In the genomic region with DNA sequence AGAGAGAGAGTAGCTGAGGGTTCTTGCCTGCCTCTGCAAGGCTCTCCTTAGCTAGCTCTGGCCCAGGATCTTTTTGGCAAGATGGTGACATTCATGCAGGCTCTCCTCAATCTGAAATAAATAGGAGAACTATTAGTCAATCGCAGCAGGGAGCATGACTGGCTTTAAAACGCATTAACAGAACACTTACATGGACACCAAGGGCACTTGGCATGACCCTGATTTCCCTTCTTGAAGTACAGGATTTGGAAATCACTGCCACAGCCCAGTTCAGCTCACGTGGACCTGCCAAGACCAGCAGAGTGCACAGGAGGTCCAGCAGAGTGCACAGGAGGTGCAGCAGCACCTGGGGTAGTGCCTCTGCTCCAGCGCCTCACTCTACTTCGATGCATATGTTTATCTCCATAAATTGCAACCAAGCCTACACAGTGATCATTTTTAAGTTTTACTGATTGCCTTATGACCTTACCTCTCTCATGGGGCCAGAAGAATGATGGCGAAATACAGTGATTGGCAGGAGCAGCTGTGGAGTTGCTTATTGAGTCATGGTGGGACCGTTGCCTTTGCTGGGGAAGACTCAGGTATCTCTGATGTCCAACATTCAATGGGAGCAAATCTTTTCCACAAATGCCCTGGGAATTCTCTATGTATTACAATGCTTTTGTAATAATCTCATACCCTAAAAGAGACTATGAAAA, we compare ENCODE assay signal across 19 cellular contexts.
A peak's percentile ranks its signal among the peaks of the same experiment; 100 is the strongest.
DNase-seq lines count a peak whose midpoint lies in the region; ATAC-seq and TF ChIP-seq lines count a peak whose summit lies in the region.
"Had no signal": no experiment of that assay in that cellular context is flagged by ENCODE, and none has a peak within 500 bp of the region (broad histone marks: within the 10 kb centered on the region; RNA-seq: fewer than 3 reads in every experiment).

No MANE protein-coding gene starts in this region.

- H3K4me1 ChIP-seq in lung (ENCODE audit: control insufficient read depth in 2 of 2, insufficient read depth in 2 of 2, low read length in 2 of 2) (peaks cover 0 to 2% of the 10 kb centered on the region in 2 donors), subcutaneous abdominal adipose tissue (ENCODE audit: control insufficient read depth in 5 of 5, insufficient read depth in 5 of 5, low read length in 5 of 5) (peaks cover 0 to 20% (median 10%) of the 10 kb centered on the region in 5 donors)
- H3K4me1 ChIP-seq: neural progenitor cell had no signal

- no peaks in the 10 kb centered on the region for H3K4me1 Mint-ChIP-seq in effector memory CD8-positive, alpha-beta T cell (ENCODE audit: low read depth in 2 of 2)
- H3K4me1 Mint-ChIP-seq in endothelial cell (ENCODE audit: unreplicated experiment): no peaks in the 10 kb centered on the region
- H3K4me1 Mint-ChIP-seq: activated CD4-positive, alpha-beta T cell treated with anti-CD3 and anti-CD28 coated beads, Interleukin-2, amount 10 ng/mL, durations not matched to agents 24 days and 14 days; neural progenitor cell; T-cell had no signal

- H3K36me3 Mint-ChIP-seq in effector memory CD8-positive, alpha-beta T cell (ENCODE audit: insufficient read depth): no peaks in the 10 kb centered on the region
- no peaks in the 10 kb centered on the region for H3K36me3 Mint-ChIP-seq in endothelial cell (ENCODE audit: low read depth, unreplicated experiment)
- H3K36me3 Mint-ChIP-seq: CD8-positive, alpha-beta T cell; neural progenitor cell; T-cell had no signal

- no peak overlapping the region for H3K4me3 Mint-ChIP-seq in effector memory CD8-positive, alpha-beta T cell
- H3K4me3 Mint-ChIP-seq in endothelial cell (ENCODE audit: unreplicated experiment): no peak overlapping the region
- H3K4me3 Mint-ChIP-seq: activated CD4-positive, alpha-beta T cell treated with anti-CD3 and anti-CD28 coated beads, Interleukin-2, amount 10 ng/mL, durations not matched to agents 24 days and 14 days; CD8-positive, alpha-beta T cell; neural progenitor cell; T-cell had no signal

- no peak overlapping the region for H3K27ac Mint-ChIP-seq in effector memory CD8-positive, alpha-beta T cell
- no peak overlapping the region for H3K27ac Mint-ChIP-seq in endothelial cell (ENCODE audit: unreplicated experiment)
- H3K27ac Mint-ChIP-seq: activated CD4-positive, alpha-beta T cell treated with anti-CD3 and anti-CD28 coated beads, Interleukin-2, amount 10 ng/mL, durations not matched to agents 24 days and 14 days; CD8-positive, alpha-beta T cell; neural progenitor cell; T-cell had no signal

- peaks cover 0 to 3% of the 10 kb centered on the region in 2 donors for H3K36me3 ChIP-seq in lung (ENCODE audit: control insufficient read depth in 2 of 2, insufficient read depth in 2 of 2, low read length in 2 of 2)
- H3K36me3 ChIP-seq in subcutaneous abdominal adipose tissue (ENCODE audit: control insufficient read depth in 5 of 5, insufficient read depth in 5 of 5, low read length in 5 of 5): no peaks in the 10 kb centered on the region
- H3K36me3 ChIP-seq: neural progenitor cell had no signal

- ATAC-seq in lung (ENCODE audit: insufficient read depth, low FRiP score): peak; percentile 27
- ATAC-seq in effector memory CD8-positive, alpha-beta T cell (replicated peaks): no peak
- ATAC-seq: CD8-positive, alpha-beta T cell; K562; T-cell had no signal

- H3K9me3 Mint-ChIP-seq in effector memory CD8-positive, alpha-beta T cell: peaks cover 0 to 2% of the 10 kb centered on the region in 2 donors
- H3K9me3 Mint-ChIP-seq in endothelial cell (ENCODE audit: unreplicated experiment): no peaks in the 10 kb centered on the region
- H3K9me3 Mint-ChIP-seq: activated CD4-positive, alpha-beta T cell treated with anti-CD3 and anti-CD28 coated beads, Interleukin-2, amount 10 ng/mL, durations not matched to agents 24 days and 14 days; CD8-positive, alpha-beta T cell; neural progenitor cell; T-cell had no signal

- H3K27me3 Mint-ChIP-seq in effector memory CD8-positive, alpha-beta T cell: peaks cover 12 to 15% of the 10 kb centered on the region in 2 donors
- H3K27me3 Mint-ChIP-seq in endothelial cell (ENCODE audit: unreplicated experiment): no peaks in the 10 kb centered on the region

- peak; percentile 19 for DNase-seq in NCI-H69 (lab: John Stamatoyannopoulos, UW)
- peak; percentile 53 for DNase-seq in fibroblast of gingiva (ENCODE audit: low read depth)
- peak; percentile 55 for DNase-seq in lung (ENCODE audit: low spot score)
- no peak for DNase-seq in effector memory CD8-positive, alpha-beta T cell
- no peak for DNase-seq in endothelial cell (ENCODE audit: low spot score)
- DNase-seq in AML-193 (lab: John Stamatoyannopoulos, UW): no peak
- DNase-seq in NOMO-1 treated with DMSO at 0.1 percent for 48 hours (lab: John Stamatoyannopoulos, UW; ENCODE audit: unreplicated experiment): no peak
- DNase-seq: activated CD4-positive, alpha-beta T cell treated with anti-CD3 and anti-CD28 coated beads, Interleukin-2, amount 10 ng/mL, durations not matched to agents 24 days and 14 days; activated CD8-positive, alpha-beta memory T cell treated with anti-CD3 and anti-CD28 coated beads, Interleukin-2, amount 50 U/mL, for 48 hours; activated gamma-delta T cell treated with Interleukin-2 at 50 U/mL for 16 hours; CD8-positive, alpha-beta T cell; midbrain; NCI-H1105 treated with DMSO at 0.1 percent for 48 hours; NCI-H526 treated with DMSO at 0.1 percent for 48 hours; SHP77; T-cell had no signal

- H3K27me3 ChIP-seq in lung (ENCODE audit: control insufficient read depth, insufficient read depth) (no peaks in the 10 kb centered on the region), subcutaneous abdominal adipose tissue (ENCODE audit: control insufficient read depth in 5 of 5, insufficient read depth in 4 of 5, low read length in 5 of 5) (no peaks in the 10 kb centered on the region)
- H3K27me3 ChIP-seq: neural progenitor cell had no signal

- TF ChIP-seq CTCF in lung (IDR thresholded peaks at IDR 0.05; ENCODE audit: control extremely low read depth, extremely low read depth) (no peak), endothelial cell (IDR thresholded peaks at IDR 0.05; ENCODE audit: unreplicated experiment) (no peak)

- H3K27ac ChIP-seq in lung (ENCODE audit: low read depth in 1 of 2, low read length in 1 of 2): peak overlapping the region in 1 of 2 donors; percentile 56
- H3K27ac ChIP-seq in subcutaneous abdominal adipose tissue (ENCODE audit: low read depth, low read length): peak overlapping the region; percentile 56
- H3K27ac ChIP-seq: neural progenitor cell had no signal

- no peaks in the 10 kb centered on the region for H3K9me3 ChIP-seq in lung (ENCODE audit: control insufficient read depth in 2 of 2, insufficient read depth in 1 of 2, low read length in 1 of 2)
- no peaks in the 10 kb centered on the region for H3K9me3 ChIP-seq in subcutaneous abdominal adipose tissue (ENCODE audit: control insufficient read depth in 5 of 5, low read length in 5 of 5)

- 69 to 77% methylated on average over 7 of the region's 7 CpGs for whole genome bisulfite sequencing in lung, 2 donors

- H3K4me3 ChIP-seq in lung (no peak overlapping the region), subcutaneous abdominal adipose tissue (ENCODE audit: low read depth in 1 of 5, low read length in 5 of 5) (peak overlapping the region in 2 of 5 donors; percentile 19 to 42)
- H3K4me3 ChIP-seq: K562, neural progenitor cell had no signal

- no peak overlapping the region for H3K9ac ChIP-seq in subcutaneous abdominal adipose tissue (ENCODE audit: low read length in 5 of 5)
- H3K9ac ChIP-seq: neural progenitor cell had no signal

Comparison
In these comparisons a context has a peak if more than half of its experiments do, and no peak if none do; other contexts are left out.
1. DNase-seq: peak in NCI-H69 (single experiment), fibroblast of gingiva (single experiment) and lung (single experiment); none in effector memory CD8-positive, alpha-beta T cell (0 of 3), endothelial cell (single experiment), AML-193 (0 of 2) and NOMO-1 treated with DMSO at 0.1 percent for 48 hours (single experiment).